In the genomic region with DNA sequence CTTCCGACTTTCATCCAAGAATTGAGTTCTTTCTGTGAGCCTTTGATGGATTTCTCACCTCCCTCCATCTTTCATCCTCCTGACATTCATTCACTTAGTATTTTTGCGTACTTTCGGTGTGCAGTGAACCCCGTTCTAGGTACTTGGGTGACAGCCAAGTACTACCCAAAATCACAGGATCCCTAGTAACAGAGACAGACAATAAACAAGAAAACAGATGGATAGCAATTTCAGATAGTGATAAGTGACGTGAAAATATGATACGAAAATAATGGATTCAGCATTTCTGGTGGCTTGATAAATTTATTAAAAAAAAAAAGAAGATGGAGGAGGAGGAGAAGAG, we compare ENCODE assay signal across 8 cellular contexts. TPM values are rescaled to one million over a fixed set of nuclear protein-coding genes. Genes with fewer than 3 reads are reported as not detected.
DNase-seq lines count a peak whose midpoint lies in the region; ATAC-seq and TF ChIP-seq lines count a peak whose summit lies in the region.

No MANE protein-coding gene starts in this region.

- peaks cover 10 to 43% of the 10 kb centered on the region in 2 donors for H3K4me1 ChIP-seq in left lung
- H3K4me1 ChIP-seq in upper lobe of left lung = peaks cover 6 to 23% (median 14%) of the 10 kb centered on the region in 4 donors

- 1 to 4% methylated on average over 6 of the region's 6 CpGs for WGBS in upper lobe of left lung, 2 donors

- H3K4me3 Mint-ChIP-seq in stimulated activated naive CD8-positive, alpha-beta T cell treated with anti-CD3 and anti-CD28 coated beads, Interleukin-15, Interleukin-2, amounts not matched to agents 100 ng/mL and 50 ng/mL, for 24 hours = peak overlapping the region; percentile 98
- H3K4me3 Mint-ChIP-seq in activated CD8-positive, alpha-beta T cell treated with anti-CD3 and anti-CD28 coated beads, Interleukin-2, amount 10 ng/mL, durations not matched to agents 7 days and 5 days = peak overlapping the region; percentile 99

- no peak for TF ChIP-seq POLR2A in upper lobe of left lung (IDR thresholded peaks at IDR 0.05)

- DNase-seq in stimulated activated naive CD8-positive, alpha-beta T cell treated with anti-CD3 and anti-CD28 coated beads, Interleukin-15, Interleukin-2, amounts not matched to agents 100 U/mL and 50 U/mL, for 24 hours = no peak
- no peak for DNase-seq in activated CD8-positive, alpha-beta T cell treated with anti-CD3 and anti-CD28 coated beads, Interleukin-2, amount 10 ng/mL, durations not matched to agents 7 days and 5 days
- DNase-seq in left lung = no peak
- no peak for DNase-seq in upper lobe of left lung
- DNase-seq in COR-L47 (lab: John Stamatoyannopoulos, UW) = no peak

- no peaks in the 10 kb centered on the region for H3K9me3 ChIP-seq in left lung
- no peaks in the 10 kb centered on the region for H3K9me3 ChIP-seq in upper lobe of left lung

- peak overlapping the region; percentile 87 for H3K27ac Mint-ChIP-seq in stimulated activated naive CD8-positive, alpha-beta T cell treated with anti-CD3 and anti-CD28 coated beads, Interleukin-15, Interleukin-2, amounts not matched to agents 100 ng/mL and 50 ng/mL, for 24 hours
- peak overlapping the region; percentile 96 for H3K27ac Mint-ChIP-seq in activated CD8-positive, alpha-beta T cell treated with anti-CD3 and anti-CD28 coated beads, Interleukin-2, amount 10 ng/mL, durations not matched to agents 7 days and 5 days

- TF ChIP-seq EP300 in upper lobe of left lung (IDR thresholded peaks at IDR 0.05) = no peak

- no peaks in the 10 kb centered on the region for H3K27me3 Mint-ChIP-seq in stimulated activated naive CD8-positive, alpha-beta T cell treated with anti-CD3 and anti-CD28 coated beads, Interleukin-15, Interleukin-2, amounts not matched to agents 100 ng/mL and 50 ng/mL, for 24 hours
- peaks cover 4% of the 10 kb centered on the region for H3K27me3 Mint-ChIP-seq in activated CD8-positive, alpha-beta T cell treated with anti-CD3 and anti-CD28 coated beads, Interleukin-2, amount 10 ng/mL, durations not matched to agents 7 days and 5 days (ENCODE audit: low read depth)

- no peaks in the 10 kb centered on the region for H3K36me3 ChIP-seq in left lung
- no peaks in the 10 kb centered on the region for H3K36me3 ChIP-seq in upper lobe of left lung

- ATAC-seq in stimulated activated naive CD8-positive, alpha-beta T cell treated with anti-CD3 and anti-CD28 coated beads, Interleukin-15, Interleukin-2, amounts not matched to agents 100 U/mL and 50 U/mL, for 24 hours = no peak
- ATAC-seq in activated CD8-positive, alpha-beta T cell treated with anti-CD3 and anti-CD28 coated beads, Interleukin-2, amount 10 ng/mL, durations not matched to agents 7 days and 5 days = peak; percentile 11
- ATAC-seq in left lung (no peak), upper lobe of left lung (ENCODE audit: low FRiP score in 2 of 2) (no peak), GM21825 (IDR thresholded peaks at IDR 0.05; ENCODE audit: unreplicated experiment) (no peak), HG02870 (IDR thresholded peaks at IDR 0.05; ENCODE audit: unreplicated experiment) (no peak)

- peaks cover 14% of the 10 kb centered on the region for H3K36me3 Mint-ChIP-seq in stimulated activated naive CD8-positive, alpha-beta T cell treated with anti-CD3 and anti-CD28 coated beads, Interleukin-15, Interleukin-2, amounts not matched to agents 100 ng/mL and 50 ng/mL, for 24 hours (ENCODE audit: low read depth)
- peaks cover 14% of the 10 kb centered on the region for H3K36me3 Mint-ChIP-seq in activated CD8-positive, alpha-beta T cell treated with anti-CD3 and anti-CD28 coated beads, Interleukin-2, amount 10 ng/mL, durations not matched to agents 7 days and 5 days (ENCODE audit: low read depth)

- H3K27ac ChIP-seq in left lung = peak overlapping the region; percentile 94 to 100
- H3K27ac ChIP-seq in upper lobe of left lung = peak overlapping the region; percentile 95 to 99 (median 99)

- TF ChIP-seq CTCF in left lung (IDR thresholded peaks at IDR 0.05) (no peak), upper lobe of left lung (IDR thresholded peaks at IDR 0.05) (no peak)

- no peaks in the 10 kb centered on the region for H3K9me3 Mint-ChIP-seq in stimulated activated naive CD8-positive, alpha-beta T cell treated with anti-CD3 and anti-CD28 coated beads, Interleukin-15, Interleukin-2, amounts not matched to agents 100 ng/mL and 50 ng/mL, for 24 hours
- H3K9me3 Mint-ChIP-seq in activated CD8-positive, alpha-beta T cell treated with anti-CD3 and anti-CD28 coated beads, Interleukin-2, amount 10 ng/mL, durations not matched to agents 7 days and 5 days (ENCODE audit: insufficient read depth) = no peaks in the 10 kb centered on the region

- H3K4me3 ChIP-seq in left lung (peak overlapping the region; percentile 93 to 96), upper lobe of left lung (peak overlapping the region; percentile 74 to 96 (median 82))

- intact Hi-C loops in left lung (cut with DNase I) = no loop called here

- no peaks in the 10 kb centered on the region for H3K27me3 ChIP-seq in left lung
- no peaks in the 10 kb centered on the region for H3K27me3 ChIP-seq in upper lobe of left lung

- POLR2A ChIA-PET in activated CD8-positive, alpha-beta T cell treated with anti-CD3 and anti-CD28 coated beads, Interleukin-2, amount 10 ng/mL, durations not matched to agents 7 days and 5 days (lab: Charles Lee) = interaction anchor here (0.6 to 1.0 kb wide), 2 partner anchors 66 to 108 kb away, joined by 3 read pairs; no protein-coding TSS in a partner anchor

- CTCF ChIA-PET in activated CD8-positive, alpha-beta T cell treated with anti-CD3 and anti-CD28 coated beads, Interleukin-2, amount 10 ng/mL, durations not matched to agents 7 days and 5 days (lab: Charles Lee) = interaction anchor here (1.1 to 2.2 kb wide), 2 partner anchors 8 to 64 kb away, joined by 4 to 7 read pairs; no protein-coding TSS in a partner anchor

- H3K4me1 Mint-ChIP-seq in stimulated activated naive CD8-positive, alpha-beta T cell treated with anti-CD3 and anti-CD28 coated beads, Interleukin-15, Interleukin-2, amounts not matched to agents 100 ng/mL and 50 ng/mL, for 24 hours (ENCODE audit: low read depth) = peaks cover 40% of the 10 kb centered on the region
- peaks cover 34% of the 10 kb centered on the region for H3K4me1 Mint-ChIP-seq in activated CD8-positive, alpha-beta T cell treated with anti-CD3 and anti-CD28 coated beads, Interleukin-2, amount 10 ng/mL, durations not matched to agents 7 days and 5 days (ENCODE audit: low read depth)

RNA-seq across cellular contexts. Expression of a gene that starts 0.3 kb away (rescaled TPM):
- total RNA-seq in activated CD8-positive, alpha-beta T cell treated with anti-CD3 and anti-CD28 coated beads, Interleukin-2, amount 10 ng/mL, durations not matched to agents 7 days and 5 days = 10 to 100 TPM; 49.1 to 51.5 TPM
- 10 to 100 TPM; 67.9 to 83.8 TPM for total RNA-seq in left lung
- total RNA-seq in upper lobe of left lung = 10 to 100 TPM; 16.8 to 86.0 (median 61.3) TPM
